In genomic region chr15:61893146-61893545, GRCh38 we compare ENCODE assay signal across 20 cellular contexts.
"Had no signal": no experiment of that assay in that cellular context is flagged by ENCODE, and none has a peak within 500 bp of the region (broad histone marks: within the 10 kb centered on the region; RNA-seq: fewer than 3 reads in every experiment).

No MANE protein-coding gene starts in this region.

- H3K9ac ChIP-seq: KMS-11, SK-N-SH had no signal

- DNase-seq: IMR-90, Kasumi-1, MM.1S, NCI-H1092 treated with DMSO at 0.1 percent for 48 hours, NCI-H1436, NCI-H187 treated with DMSO at 0.1 percent for 48 hours, NCI-H2029 treated with DMSO at 0.1 percent for 48 hours, NCI-H2171 treated with DMSO at 0.1 percent for 48 hours, NCI-H345, NCI-H446 treated with DMSO at 0.1 percent for 48 hours, NCI-H510A treated with DMSO at 0.1 percent for 48 hours, NCI-H526, PC-3, SHP77, SK-N-SH, SW 1271, T-cell had no signal

- ATAC-seq: Panc1, PC-3, T-cell had no signal

- H3K4me2 ChIP-seq: KMS-11, SK-N-SH had no signal

- H3K27ac ChIP-seq: KMS-11, RWPE1 had no signal

- H3K9me3 ChIP-seq: SK-N-SH had no signal
